Comparison of ENCODE assay signal across 22 cellular contexts in the genomic region with DNA sequence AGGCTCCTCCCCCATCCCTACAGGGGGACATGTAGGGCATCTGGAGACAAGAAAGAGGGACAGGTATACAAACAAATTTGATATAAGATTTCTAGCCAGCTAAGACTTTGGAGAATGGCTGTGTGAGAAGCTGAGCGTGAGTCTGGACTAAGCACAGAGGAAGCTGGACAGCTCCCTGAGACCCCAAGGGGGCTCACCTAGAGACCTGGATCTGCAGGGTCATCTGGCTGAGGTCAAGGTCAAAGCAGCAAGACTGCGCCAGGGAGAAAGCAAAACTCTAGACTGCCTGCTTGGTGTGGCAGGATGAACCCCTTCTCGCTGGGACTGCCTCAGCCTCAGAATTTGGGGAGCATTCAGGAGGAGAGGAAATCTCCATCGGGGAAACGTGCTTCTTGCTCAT.
"Had no signal": no experiment of that assay in that cellular context is flagged by ENCODE, and none has a peak within 500 bp of the region (broad histone marks: within the 10 kb centered on the region; RNA-seq: fewer than 3 reads in every experiment).

No MANE protein-coding gene starts in this region.

- DNase-seq: activated B cell treated with CpG ODN at 0.5 μM for 24 hours; activated CD4-positive, alpha-beta T cell treated with anti-CD3 and anti-CD28 coated beads, Interleukin-2, amount 50 U/mL, for 1 hour; activated CD8-positive, alpha-beta T cell treated with anti-CD3 and anti-CD28 coated beads for 36 hours; activated gamma-delta T cell treated with Interleukin-2 at 50 U/mL for 16 hours; activated T-cell treated with anti-CD3 and anti-CD28 coated beads, Interleukin-2, amount 50 U/mL, for 4 hours; anterior cingulate cortex; effector CD8-positive, alpha-beta T cell; glutamatergic neuron; left ventricle myocardium superior; naive thymus-derived CD4-positive, alpha-beta T cell; nucleus accumbens; right cardiac atrium; stimulated activated CD4-positive, alpha-beta T cell treated with anti-CD3 and anti-CD28 coated beads, Interleukin-2, amount 100 ng/mL, for 48 hours; stimulated activated naive CD4-positive, alpha-beta T cell treated with Interleukin-2 at 50 U/mL for 16 hours; T-helper 17 cell; T1000 had no signal

- H3K36me3 ChIP-seq: tibial nerve had no signal

- H3K27ac ChIP-seq: parathyroid adenoma had no signal

- FAIRE-seq: bronchial epithelial cell, frontal cortex, islet of Langerhans had no signal

- H2AFZ ChIP-seq: parathyroid adenoma had no signal

- H3K4me1 ChIP-seq: parathyroid adenoma had no signal

- H3K27me3 ChIP-seq: tibial nerve had no signal

- H3K9ac ChIP-seq: parathyroid adenoma had no signal

- ATAC-seq: activated CD8-positive, alpha-beta T cell treated with anti-CD3 and anti-CD28 coated beads for 36 hours; activated T-cell treated with anti-CD3 and anti-CD28 coated beads, Interleukin-2, amount 50 U/mL, for 4 hours; activated T-helper 17 cell treated with anti-CD3 and anti-CD28 coated beads, Interleukin-2, amount 50 U/mL, for 72 hours; left ventricle myocardium superior; naive thymus-derived CD4-positive, alpha-beta T cell; right cardiac atrium; T-helper 17 cell had no signal

- H3K9me3 ChIP-seq: tibial nerve had no signal

- H3K4me3 ChIP-seq: tibial nerve had no signal

- H3K79me2 ChIP-seq: parathyroid adenoma had no signal
